ENCODE assay signal across 19 cellular contexts in genomic region chr13:72208112-72208645, GRCh38.
A peak's percentile ranks its signal among the peaks of the same experiment; 100 is the strongest.
DNase-seq lines count a peak whose midpoint lies in the region; ATAC-seq and TF ChIP-seq lines count a peak whose summit lies in the region.
"Had no signal": no experiment of that assay in that cellular context is flagged by ENCODE, and none has a peak within 500 bp of the region (broad histone marks: within the 10 kb centered on the region; RNA-seq: fewer than 3 reads in every experiment).

No MANE protein-coding gene starts in this region.

- H3K27ac ChIP-seq in SK-N-SH (ENCODE audit: low read depth in 2 of 2, low read length in 1 of 2), result peak overlapping the region in 1 of 2 experiments; percentile 22; a peak in 1 of 4 replicates
- H3K27ac ChIP-seq: GM23248 had no signal

- H3K4me2 ChIP-seq in SK-N-SH, result no peak overlapping the region

- no peaks in the 10 kb centered on the region for H3F3A ChIP-seq in SK-N-SH (replicated peaks; ENCODE audit: insufficient read depth)

- POLR2A ChIA-PET in SK-N-SH (lab: Yijun Ruan, JAX), result no interaction called here

- H3K4me3 ChIP-seq in SK-N-SH (ENCODE audit: low read depth in 2 of 2, low read length in 1 of 2), result no peak overlapping the region
- H3K4me3 ChIP-seq: GM23248 had no signal

- no peak for ATAC-seq in HG03354 (IDR thresholded peaks at IDR 0.05; ENCODE audit: poor library complexity, severe bottlenecking, unreplicated experiment)

- CTCF ChIA-PET in SK-N-SH (lab: Yijun Ruan, JAX), result interaction anchor here (0.8 to 1.5 kb wide), 2 partner anchors 9 to 11 kb away, joined by 3 to 4 read pairs; no protein-coding TSS in a partner anchor

- no peaks in the 10 kb centered on the region for H3K79me2 ChIP-seq in SK-N-SH (ENCODE audit: insufficient read depth)

- no peak for TF ChIP-seq CTCF in SK-N-SH (IDR thresholded peaks at IDR 0.05)

- no peak overlapping the region for H2AFZ ChIP-seq in SK-N-SH (ENCODE audit: low read depth)
- H2AFZ ChIP-seq: GM23248 had no signal

- peak in 1 of 2 experiments; percentile 62; a peak in 2 of 4 replicates for TF ChIP-seq EP300 in SK-N-SH (IDR thresholded peaks at IDR 0.05; ENCODE audit: borderline replicate concordance in 1 of 2, low read depth in 1 of 2, low read length in 1 of 2)

- H3K36me3 ChIP-seq in SK-N-SH (replicated peaks in 1 of 2; ENCODE audit: control insufficient read depth in 1 of 2, insufficient read depth in 2 of 2, low read length in 1 of 2), result no peaks in the 10 kb centered on the region

- H3K9me2 ChIP-seq in SK-N-SH, result no peaks in the 10 kb centered on the region

- H3K4me1 ChIP-seq in SK-N-SH (ENCODE audit: control insufficient read depth in 1 of 2, insufficient read depth in 2 of 2, low read depth in 1 of 2, low read length in 1 of 2), result peaks cover 0 to 4% of the 10 kb centered on the region in 2 experiments; a peak in 2 of 4 replicates

- DNase-seq in COR-L47 (lab: John Stamatoyannopoulos, UW) (peak; percentile 13), M059J (ENCODE audit: low read depth) (peak; percentile 68), SK-N-SH (peak; percentile 9), myocyte (ENCODE audit: low read depth) (peak; percentile 45), SKM-1 (lab: John Stamatoyannopoulos, UW; ENCODE audit: unreplicated experiment) (no peak)
- no peak for DNase-seq in activated CD4-positive, alpha-beta T cell treated with anti-CD3 and anti-CD28 coated beads for 4 hours
- DNase-seq: AML-193; Calu3; CD4-positive, CD25-positive, alpha-beta regulatory T cell; GM23248; HCEC 1CT; KBM-7; NCI-H1048; NCI-H146; NCI-H2081; NCI-H345; NCI-H748 treated with DMSO at 0.1 percent for 48 hours; T-helper 1 cell had no signal

- no peaks in the 10 kb centered on the region for H4K20me1 ChIP-seq in SK-N-SH (ENCODE audit: insufficient read depth)

- TF ChIP-seq RAD21 in SK-N-SH (IDR thresholded peaks at IDR 0.05; ENCODE audit: low read length), result 0 out of 2 replicates have a peak, but pooled peaks have one; percentile 2

- H3K9me3 ChIP-seq in SK-N-SH, result no peaks in the 10 kb centered on the region

- no peaks in the 10 kb centered on the region for H3K27me3 ChIP-seq in SK-N-SH (ENCODE audit: insufficient read depth)

- no peak overlapping the region for H3K9ac ChIP-seq in SK-N-SH
- H3K9ac ChIP-seq: GM23248 had no signal

TF ChIP-seq in SK-N-SH, 30 proteins besides CTCF, POLR2A, EP300 and RAD21:
- peak; percentile 54 for TF ChIP-seq PBX3 (IDR thresholded peaks at IDR 0.05)
- no peak for TF ChIP-seq JUND (IDR thresholded peaks at IDR 0.05)
- TF ChIP-seq CHD2 (IDR thresholded peaks at IDR 0.05; ENCODE audit: low read length, partially characterized antibody), result peak; percentile 39
- peak; percentile 18; the same call in 1 of the 2 replicates for TF ChIP-seq TCF12 (IDR thresholded peaks at IDR 0.05)
- no peak for TF ChIP-seq USF2 (IDR thresholded peaks at IDR 0.05; ENCODE audit: borderline replicate concordance, low read depth, low read length)
- peak; percentile 38; the same call in 1 of the 2 replicates for TF ChIP-seq GATA2 (CRISPR knock-in tag; IDR thresholded peaks at IDR 0.05)

Comparison
In these comparisons a context has a peak if more than half of its experiments do, and no peak if none do; other contexts are left out.
1. DNase-seq: peak in COR-L47 (single experiment), M059J (single experiment), SK-N-SH (single experiment) and myocyte (single experiment); none in activated CD4-positive, alpha-beta T cell treated with anti-CD3 and anti-CD28 coated beads for 4 hours (0 of 2) and SKM-1 (single experiment).